Comparison of ENCODE assay signal across 8 cellular contexts in the genomic region with DNA sequence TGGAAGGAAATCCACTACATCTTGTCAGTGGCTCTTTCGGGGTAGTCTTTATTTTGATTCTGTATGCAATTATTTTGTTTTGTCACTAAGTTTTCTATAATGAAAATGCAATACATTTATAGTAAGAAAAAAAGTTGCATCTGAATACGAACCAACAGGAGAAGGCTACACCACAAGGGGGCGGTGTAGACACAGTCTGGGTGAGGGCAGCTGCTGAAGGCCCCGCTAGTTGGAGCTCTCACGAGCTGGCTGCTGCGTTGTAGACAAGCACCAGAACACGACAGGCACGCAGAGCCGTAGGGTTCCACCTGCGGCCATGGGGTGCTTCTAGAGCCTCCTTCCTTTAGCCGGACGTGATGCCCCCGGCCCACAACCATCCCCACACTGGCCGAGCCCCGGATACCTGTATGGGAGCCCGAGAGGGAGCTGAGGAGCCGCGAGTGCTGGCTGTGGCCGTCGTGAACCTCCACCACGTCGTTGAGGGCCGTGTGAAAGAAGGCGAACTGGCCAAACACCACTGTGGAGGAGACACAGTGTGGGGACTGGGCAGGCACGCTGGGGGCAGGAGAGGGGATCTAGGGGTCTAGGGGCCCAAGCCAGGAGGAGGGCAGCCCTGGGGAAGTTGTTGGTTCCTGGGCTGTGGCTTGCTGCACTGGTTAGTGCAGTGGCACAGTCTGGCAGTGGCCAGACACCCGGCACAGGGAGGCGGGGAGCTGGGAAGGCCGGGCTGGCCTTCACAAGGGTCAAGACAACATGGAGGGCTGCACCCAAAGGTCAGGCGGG.
DNase-seq lines count a peak whose midpoint lies in the region; ATAC-seq and TF ChIP-seq lines count a peak whose summit lies in the region.

No MANE protein-coding gene starts in this region.

- intact Hi-C loops in heart left ventricle (cut with DNase I) = loop anchor here in 9 of 10 donors (1.0 to 10.0 kb wide), 9 partner anchors 482 to 1112 kb away; partner anchors contain the start of gene CSMD2 (in 3 of the 9)

- WGBS in heart left ventricle, 4 donors = 32 to 37% (median 35%) methylated on average over 26 to 29 of the region's 29 CpGs

- H3K9me3 ChIP-seq in BE2C (no peaks in the 10 kb centered on the region), adipocyte (ENCODE audit: control insufficient read depth, low read length) (no peaks in the 10 kb centered on the region), heart left ventricle (no peaks in the 10 kb centered on the region)

- H3K4me3 ChIP-seq in BE2C (ENCODE audit: low read depth, low read length) (no peak overlapping the region), adipocyte (ENCODE audit: low read length) (no peak overlapping the region), heart left ventricle (no peak overlapping the region)

- peak; percentile 88 for DNase-seq in BE2C
- peak; percentile 61 for DNase-seq in NCI-H1436 treated with DMSO at 0.1 percent for 48 hours (lab: John Stamatoyannopoulos, UW)
- peak; percentile 77 for DNase-seq in T follicular helper cell (ENCODE audit: low read depth)
- peak; percentile 90 for DNase-seq in adipocyte (ENCODE audit: low read depth)
- peak; percentile 88 to 93 (median 89) for DNase-seq in heart left ventricle
- peak; percentile 51 for DNase-seq in pulmonary artery endothelial cell (ENCODE audit: low read depth, low spot score)

- H3K36me3 ChIP-seq in BE2C = no peaks in the 10 kb centered on the region
- no peaks in the 10 kb centered on the region for H3K36me3 ChIP-seq in adipocyte (ENCODE audit: control insufficient read depth, insufficient read depth, low read length, severe bottlenecking)
- H3K36me3 ChIP-seq in heart left ventricle = no peaks in the 10 kb centered on the region

- TF ChIP-seq POLR2A in heart left ventricle (IDR thresholded peaks at IDR 0.05) = no peak

- H3K27ac ChIP-seq in heart left ventricle = no peak overlapping the region

- H3K27me3 ChIP-seq in BE2C (peaks cover 3% of the 10 kb centered on the region; the same call in 1 of the 2 replicates), adipocyte (replicated peaks; ENCODE audit: control insufficient read depth, insufficient read depth, low read length) (no peaks in the 10 kb centered on the region), heart left ventricle (peaks cover 0 to 19% (median 0%) of the 10 kb centered on the region in 9 donors)

- peak; percentile 95 for TF ChIP-seq CTCF in BE2C (IDR thresholded peaks at IDR 0.05; ENCODE audit: low read depth, low read length)
- peak; percentile 94 to 100 (median 97) for TF ChIP-seq CTCF in heart left ventricle (IDR thresholded peaks at IDR 0.05)

- H3K4me1 ChIP-seq in BE2C (no peaks in the 10 kb centered on the region), adipocyte (ENCODE audit: control insufficient read depth, insufficient read depth, low read length) (peaks cover 15% of the 10 kb centered on the region), heart left ventricle (peaks cover 0 to 11% (median 0%) of the 10 kb centered on the region in 12 donors)

- H3K9ac ChIP-seq in adipocyte (ENCODE audit: low read length) = no peak overlapping the region

- peak; percentile 70 for ATAC-seq in GM21423 (IDR thresholded peaks at IDR 0.05; ENCODE audit: unreplicated experiment)
- ATAC-seq in heart left ventricle = peak; percentile 35 to 89 (median 84)
- no peak for ATAC-seq in HG02623 (IDR thresholded peaks at IDR 0.05; ENCODE audit: unreplicated experiment)
